In genomic region chr1:170665625-170666024, GRCh38 we compare ENCODE assay signal across 12 cellular contexts. TPM values are rescaled to one million over a fixed set of nuclear protein-coding genes. Genes with fewer than 3 reads are reported as not detected.
DNase-seq lines count a peak whose midpoint lies in the region; ATAC-seq, FAIRE-seq and TF ChIP-seq lines count a peak whose summit lies in the region.
"Had no signal": no experiment of that assay in that cellular context is flagged by ENCODE, and none has a peak within 500 bp of the region (broad histone marks: within the 10 kb centered on the region; RNA-seq: fewer than 3 reads in every experiment).

No MANE protein-coding gene starts in this region.

- no peak overlapping the region for H3K23ac ChIP-seq in H9 (ENCODE audit: insufficient read length, low read depth, low read length)

- CTCF ChIA-PET in GM12878 (lab: Yijun Ruan, JAX) = interaction anchor here (0.9 to 1.2 kb wide), 3 partner anchors 9 to 122 kb away, joined by 3 read pairs; no protein-coding TSS in a partner anchor

- H4K20me1 ChIP-seq in H9 (ENCODE audit: control insufficient read depth, insufficient read depth, insufficient read length) (no peaks in the 10 kb centered on the region), GM12878 (ENCODE audit: control insufficient read depth, insufficient read depth) (no peaks in the 10 kb centered on the region)

- DNase-seq in H9 (no peak), GM12878 (ENCODE audit: low read depth, low spot score) (no peak), lower lobe of right lung (no peak), testis (no peak), NCI-H1105 treated with DMSO at 0.1 percent for 48 hours (lab: John Stamatoyannopoulos, UW) (no peak), iPS-NIHi7 (ENCODE audit: extremely low spot score) (no peak)
- DNase-seq: activated CD4-positive, alpha-beta T cell treated with anti-CD3 and anti-CD28 coated beads for 1 hour; colonic mucosa; SHP77 treated with DMSO at 0.1 percent for 48 hours; spleen had no signal

- no peak overlapping the region for H4K91ac ChIP-seq in H9 (ENCODE audit: insufficient read length, low read depth, low read length)

- H3K23me2 ChIP-seq in H9 (ENCODE audit: insufficient read length, low read depth, low read length, poor library complexity, severe bottlenecking) = peaks cover 32% of the 10 kb centered on the region

- no peak for TF ChIP-seq RAD21 in GM12878 (IDR thresholded peaks at IDR 0.05; ENCODE audit: insufficient read depth, low read depth, low read length)

- H3K4me2 ChIP-seq in H9 (ENCODE audit: insufficient read depth, insufficient read length, low read length) (peak overlapping the region; percentile 96), GM12878 (ENCODE audit: control insufficient read depth, insufficient read depth) (no peak overlapping the region)

- intact Hi-C loops in GM12878 (cut with micrococcal nuclease; ENCODE audit: unreplicated experiment) = loop anchor here (2.0 to 10.0 kb wide), 2 partner anchors 71 to 127 kb away; no protein-coding TSS in a partner anchor
- intact Hi-C loops in lower lobe of right lung (cut with DNase I) = no loop called here
- intact Hi-C loops in testis (cut with DNase I; ENCODE audit: low total_unique reads) = no loop called here

- H3T11ph ChIP-seq in H9 (ENCODE audit: low read length) = no peak overlapping the region

- H3K27me3 Mint-ChIP-seq in H9 (ENCODE audit: low read depth) = peaks cover 100% of the 10 kb centered on the region
- H3K27me3 Mint-ChIP-seq in stimulated activated memory B cell treated with anti-CD40 and anti-IgM and Interleukin-4, amounts not matched to agents 10 μg/mL and 1 μg/mL and 100 μg/mL, for 72 hours = peaks cover 83% of the 10 kb centered on the region

- H3K9me3 Mint-ChIP-seq in H9 = peaks cover 4 to 7% of the 10 kb centered on the region in 2 experiments; a peak in 4 of 5 replicates
- no peaks in the 10 kb centered on the region for H3K9me3 Mint-ChIP-seq in stimulated activated memory B cell treated with anti-CD40 and anti-IgM and Interleukin-4, amounts not matched to agents 10 μg/mL and 1 μg/mL and 100 μg/mL, for 72 hours
- H3K9me3 Mint-ChIP-seq: activated T-helper 2 cell treated with anti-CD3 and anti-CD28 coated beads, Interferon-gamma antibody, Interleukin-2, Interleukin-4, amounts not matched to agents 10 μg/mL and 5 μg/mL and 100 μg/mL, durations not matched to agents 14 hours and 24 hours and 36 hours had no signal

- H3K79me2 ChIP-seq in H9 (ENCODE audit: insufficient read depth, low read length) (no peaks in the 10 kb centered on the region), GM12878 (ENCODE audit: control insufficient read depth, insufficient read depth, low read length) (no peaks in the 10 kb centered on the region)

- no peak overlapping the region for H3K9ac ChIP-seq in H9 (ENCODE audit: extremely low read depth, insufficient read length, low read length)
- H3K9ac ChIP-seq in GM12878 (ENCODE audit: control insufficient read depth, insufficient read depth, low read length) = no peak overlapping the region

- H2AFZ ChIP-seq in H9 (ENCODE audit: low read length) = no peak overlapping the region
- H2AFZ ChIP-seq in GM12878 (ENCODE audit: control insufficient read depth, low read depth, low read length) = no peak overlapping the region

- H3K4me3 ChIP-seq in GM12878 (no peak overlapping the region), lower lobe of right lung (peak overlapping the region; percentile 62), testis (peak overlapping the region; percentile 67 to 86)

- no peak overlapping the region for H3K14ac ChIP-seq in H9 (ENCODE audit: insufficient read depth, low read length)

- H3K4me1 ChIP-seq in H9 (ENCODE audit: insufficient read depth, low read length) (peaks cover 2% of the 10 kb centered on the region; the same call in 1 of the 2 replicates), GM12878 (ENCODE audit: control insufficient read depth, insufficient read depth, low read length) (no peaks in the 10 kb centered on the region), lower lobe of right lung (peaks cover 29% of the 10 kb centered on the region), testis (peaks cover 21% of the 10 kb centered on the region)

- POLR2A ChIA-PET in GM12878 (lab: Charles Lee) = interaction anchor here (0.9 to 1.2 kb wide), 3 partner anchors 9 to 132 kb away, joined by 3 to 4 read pairs (median 3); no protein-coding TSS in a partner anchor

- H3K36me3 Mint-ChIP-seq in H9 (ENCODE audit: insufficient read depth in 1 of 3, low read depth in 3 of 3) = peaks cover 0 to 2% (median 2%) of the 10 kb centered on the region in 3 experiments; a peak in 2 of 7 replicates
- H3K36me3 Mint-ChIP-seq in stimulated activated memory B cell treated with anti-CD40 and anti-IgM and Interleukin-4, amounts not matched to agents 10 μg/mL and 1 μg/mL and 100 μg/mL, for 72 hours = no peaks in the 10 kb centered on the region

- H3K79me1 ChIP-seq in H9 (ENCODE audit: insufficient read depth, low read depth, low read length, poor library complexity, severe bottlenecking) = no peaks in the 10 kb centered on the region

- no peak overlapping the region for H2BK12ac ChIP-seq in H9 (ENCODE audit: insufficient read length, low read depth, low read length)

- no peak for TF ChIP-seq EP300 in GM12878 (IDR thresholded peaks at IDR 0.05; ENCODE audit: borderline replicate concordance in 1 of 2, control insufficient read depth in 1 of 2, low read depth in 2 of 2, low read length in 2 of 2)

- RAD21 ChIA-PET in GM12878 (lab: Charles Lee; ENCODE audit: unreplicated experiment) = interaction anchor here (1.0 to 1.9 kb wide), 12 partner anchors 10 to 598 kb away, joined by 3 to 7 read pairs (median 4); no protein-coding TSS in a partner anchor

- TF ChIP-seq POLR2A in GM12878 (IDR thresholded peaks at IDR 0.05; ENCODE audit: low read depth, low read length) = no peak
- TF ChIP-seq POLR2A in testis (IDR thresholded peaks at IDR 0.05) = no peak

- peak overlapping the region in 1 of 2 experiments; percentile 83; a peak in 2 of 5 replicates for H3K4me3 Mint-ChIP-seq in H9
- no peak overlapping the region for H3K4me3 Mint-ChIP-seq in stimulated activated memory B cell treated with anti-CD40 and anti-IgM and Interleukin-4, amounts not matched to agents 10 μg/mL and 1 μg/mL and 100 μg/mL, for 72 hours

- FAIRE-seq in GM12878 (lab: Jason Lieb, UNC) = no peak

- no peak overlapping the region; a peak in 1 of 7 replicates for H3K27ac Mint-ChIP-seq in H9
- no peak overlapping the region for H3K27ac Mint-ChIP-seq in stimulated activated memory B cell treated with anti-CD40 and anti-IgM and Interleukin-4, amounts not matched to agents 10 μg/mL and 1 μg/mL and 100 μg/mL, for 72 hours
- H3K27ac Mint-ChIP-seq: activated T-helper 2 cell treated with anti-CD3 and anti-CD28 coated beads, Interferon-gamma antibody, Interleukin-2, Interleukin-4, amounts not matched to agents 10 μg/mL and 5 μg/mL and 100 μg/mL, durations not matched to agents 14 hours and 24 hours and 36 hours had no signal

- BruUV-seq in GM12878 (replicated peaks; lab: Mats Ljungman, UMichigan) = no TSS peak

- H3K27me3 ChIP-seq in H9 (ENCODE audit: insufficient read depth, low read length) (peaks cover 93% of the 10 kb centered on the region), GM12878 (replicated peaks in 1 of 2; ENCODE audit: control insufficient read depth in 2 of 2, insufficient read depth in 2 of 2, low read length in 1 of 2) (peaks cover 13 to 43% of the 10 kb centered on the region in 2 experiments), lower lobe of right lung (ENCODE audit: low read depth) (peaks cover 91% of the 10 kb centered on the region), testis (no peaks in the 10 kb centered on the region)

- H3K4ac ChIP-seq in H9 (ENCODE audit: low read depth, low read length) = no peak overlapping the region

- TF ChIP-seq CTCF in H9 (conservative IDR thresholded peaks at IDR 0.05) (no peak), GM12878 (IDR thresholded peaks at IDR 0.05 in 2 of 3, conservative IDR thresholded peaks at IDR 0.05 in 1 of 3; ENCODE audit: control insufficient read depth in 2 of 3, extremely low read depth in 1 of 3, insufficient read depth in 1 of 3, low read depth in 3 of 3, low read length in 3 of 3) (no peak), lower lobe of right lung (IDR thresholded peaks at IDR 0.05) (no peak), testis (IDR thresholded peaks at IDR 0.05) (no peak)

- no peak overlapping the region for H4K8ac ChIP-seq in H9 (replicated peaks; ENCODE audit: insufficient read length, low read depth, low read length)

- H4K5ac ChIP-seq in H9 (ENCODE audit: insufficient read length, low read depth, low read length) = no peak overlapping the region

- H2BK5ac ChIP-seq in H9 (ENCODE audit: insufficient read length, low read length) = no peak overlapping the region

- H3K27ac ChIP-seq in H9 (ENCODE audit: insufficient read length, low read depth, low read length) = no peak overlapping the region
- no peak overlapping the region for H3K27ac ChIP-seq in GM12878 (ENCODE audit: control insufficient read depth, insufficient read depth)
- H3K27ac ChIP-seq in lower lobe of right lung = no peak overlapping the region
- H3K27ac ChIP-seq in testis = peak overlapping the region; percentile 91 to 95
- H3K27ac ChIP-seq: colonic mucosa, spleen had no signal

- no CpG with 5 or more reads among the region's 14 CpGs for WGBS in H9 (ENCODE audit: extremely low coverage, insufficient read length, low lambda C conversion rate)
- WGBS in GM12878 (ENCODE audit: insufficient coverage, insufficient replicate concordance, low lambda C conversion rate, missing lambda C conversion rate) = 46% methylated on average over 14 of the region's 14 CpGs
- 35 to 46% methylated on average over 14 of the region's 14 CpGs for WGBS in testis, 2 donors

- H2AK5ac ChIP-seq in H9 (ENCODE audit: insufficient read length, low read length) = no peak overlapping the region

- H2BK15ac ChIP-seq in H9 (ENCODE audit: low read depth, low read length) = no peak overlapping the region

- in situ Hi-C loops in GM12878 (cut with MboI) = no loop called here

- no peak overlapping the region for H3K56ac ChIP-seq in H9 (ENCODE audit: insufficient read length, low read depth, low read length)

- H2BK20ac ChIP-seq in H9 (ENCODE audit: low read depth, low read length, poor library complexity, severe bottlenecking) = no peak overlapping the region

- SMC1A ChIA-PET in GM12878 (lab: Charles Lee; ENCODE audit: uncharacterized antibody, unreplicated experiment) = interaction anchor here (0.7 to 7.9 kb wide), 8 partner anchors 8 to 128 kb away, joined by 3 to 49 read pairs (median 4); no protein-coding TSS in a partner anchor

- H3K18ac ChIP-seq in H9 (ENCODE audit: insufficient read length, low read depth, low read length) = no peak overlapping the region

- H3K9me3 ChIP-seq in H9 (ENCODE audit: control insufficient read depth, low read depth, low read length) = no peaks in the 10 kb centered on the region
- H3K9me3 ChIP-seq in GM12878 (replicated peaks; ENCODE audit: control insufficient read depth, insufficient read depth, low read length) = no peaks in the 10 kb centered on the region; the same call in 2 of the 3 replicates
- H3K9me3 ChIP-seq in lower lobe of right lung = no peaks in the 10 kb centered on the region
- H3K9me3 ChIP-seq in testis = no peaks in the 10 kb centered on the region
- H3K9me3 ChIP-seq: colonic mucosa, spleen had no signal

- ATAC-seq in GM12878 (peak; percentile 8; the same call in 2 of the 3 replicates), lower lobe of right lung (no peak)
- ATAC-seq in stimulated activated memory B cell treated with anti-CD40 and anti-IgM and Interleukin-4, amounts not matched to agents 10 μg/mL and 1 μg/mL and 100 μg/mL, for 72 hours = no peak

- H3K36me3 ChIP-seq in GM12878 (ENCODE audit: control insufficient read depth in 2 of 2, insufficient read depth in 2 of 2, low read length in 1 of 2) = no peaks in the 10 kb centered on the region
- no peaks in the 10 kb centered on the region for H3K36me3 ChIP-seq in lower lobe of right lung
- no peaks in the 10 kb centered on the region for H3K36me3 ChIP-seq in testis (ENCODE audit: low read depth, missing control alignments)
- H3K36me3 ChIP-seq: colonic mucosa, spleen had no signal

- H2BK120ac ChIP-seq in H9 (ENCODE audit: low read depth, low read length, poor library complexity, severe bottlenecking) = no peak overlapping the region

- H3K4me1 Mint-ChIP-seq in H9 = peaks cover 62 to 65% of the 10 kb centered on the region in 2 experiments
- peaks cover 30% of the 10 kb centered on the region for H3K4me1 Mint-ChIP-seq in stimulated activated memory B cell treated with anti-CD40 and anti-IgM and Interleukin-4, amounts not matched to agents 10 μg/mL and 1 μg/mL and 100 μg/mL, for 72 hours

RNA-seq across cellular contexts. Expression of gene PRRX1, which starts 1.7 kb away (rescaled TPM):
- total RNA-seq in H9 (2021) (not detected in 2 replicates), GM12878 (2014; rRNA removed) (2.7 and 3.7 TPM in 2 replicates), GM12878 (2014; rRNA removed; fragmentation: Illumina TruSeq; extraction: Trizol) (1.3 and 2.4 TPM in 2 replicates), GM12878 (2021) (2.0 and 2.8 TPM in 2 replicates), lower lobe of right lung (30.1 TPM), testis (10 to 100 TPM; 26.3 to 28.5 TPM)
- total RNA-seq in GM12878 (2013; cell fraction: nucleolus; rRNA removed) = 30.6 and 33.8 TPM in 2 replicates
- polyA plus RNA-seq in GM12878 (2011; ENCODE audit: low read depth) = 0.16 TPM
- polyA plus RNA-seq in GM12878 (2011; rRNA removed) (48.2 and 64.6 TPM in 2 replicates), GM12878 (2014; fragmentation: Illumina TruSeq; extraction: Trizol) (1.6 and 5.1 TPM in 2 replicates), GM12878 (2014; fragmentation: Nextera tagmentation; extraction: Ambion mirVana) (under 1 TPM; 0.42 to 0.48 TPM), GM12878 (2014; rRNA removed) (1.4 and 2.2 TPM in 2 replicates), GM12878 (2016; fragmentation: Nextera tagmentation; extraction: Ambion mirVana) (1 to 10 TPM in 1 of 2 experiments, under 1 TPM in 1; 0.67 to 1.3 TPM), testis (ENCODE audit: insufficient read depth, low read depth, low replicate concordance) (74.8 TPM)
- polyA plus RNA-seq in GM12878 (2011; cell fraction: cytosol; rRNA removed) = 35.9 and 39.3 TPM in 2 replicates
- 34.2 and 44.6 TPM in 2 replicates for polyA plus RNA-seq in GM12878 (2011; cell fraction: nucleus; rRNA removed)
- polyA plus RNA-seq in GM12878 (2012) = 0.26 and 0.56 TPM in 2 replicates
- 63.7 and 81.4 TPM in 2 replicates for polyA minus RNA-seq in GM12878 (2011; rRNA and poly(A)+ RNA removed)
- polyA minus RNA-seq in GM12878 (2011; cell fraction: cytosol; rRNA and poly(A)+ RNA removed) = 24.7 and 24.9 TPM in 2 replicates
- polyA minus RNA-seq in GM12878 (2011; cell fraction: nucleus; rRNA and poly(A)+ RNA removed) = 22.6 and 31.6 TPM in 2 replicates
- total RNA-seq: activated T-helper 2 cell treated with anti-CD3 and anti-CD28 coated beads, Interferon-gamma antibody, Interleukin-2, Interleukin-4, amounts not matched to agents 10 μg/mL and 5 μg/mL and 100 μg/mL, durations not matched to agents 14 hours and 24 hours and 36 hours had no signal

Comparison
In these comparisons a context has a peak if more than half of its experiments do, and no peak if none do; other contexts are left out.
1. H3K27ac ChIP-seq: peak in testis (2 of 2); none in H9 (single experiment), GM12878 (single experiment) and lower lobe of right lung (single experiment).